Comparison of ENCODE assay signal across 8 cellular contexts in the genomic region with DNA sequence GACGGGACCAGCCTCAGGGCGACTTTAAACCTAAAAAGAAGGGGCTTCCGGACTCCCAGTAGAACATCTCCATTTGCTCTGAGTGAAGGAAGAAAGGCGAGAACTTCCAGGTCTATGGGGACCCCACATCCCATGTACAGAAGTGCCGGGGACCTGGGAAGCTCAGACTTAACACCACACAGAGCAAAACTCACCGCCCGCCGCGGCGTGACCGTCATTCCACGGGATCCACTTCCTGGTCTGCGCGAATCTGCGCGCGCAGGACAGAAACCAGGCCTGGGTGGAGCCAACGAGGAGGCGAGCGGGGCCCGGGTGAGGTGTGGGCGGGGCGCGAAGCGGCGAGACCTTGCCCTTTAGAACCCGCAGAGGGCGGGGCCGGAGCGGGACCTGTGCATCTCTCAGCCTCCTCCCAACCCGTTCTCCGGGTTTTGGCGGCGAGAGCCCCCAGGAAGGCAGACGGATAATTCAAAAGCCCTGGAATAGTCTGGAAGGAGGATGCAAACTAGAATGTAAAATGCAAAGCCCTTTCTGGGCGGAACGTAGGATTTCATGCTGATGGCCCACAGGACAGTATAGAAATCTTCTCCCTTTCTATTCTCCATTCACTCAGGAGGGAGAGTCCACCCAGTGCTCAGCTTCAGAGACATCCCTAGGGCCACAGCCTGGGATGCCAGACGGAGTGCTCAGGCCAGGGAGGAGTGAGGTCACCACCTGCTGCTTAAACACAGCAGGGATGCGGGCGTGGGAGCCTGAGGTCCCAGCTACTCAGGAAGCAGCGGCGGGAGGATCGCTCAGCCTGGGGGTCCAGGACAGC. TPM values are rescaled to one million over a fixed set of nuclear protein-coding genes. Genes with fewer than 3 reads are reported as not detected.
DNase-seq lines count a peak whose midpoint lies in the region; ATAC-seq and TF ChIP-seq lines count a peak whose summit lies in the region.
"Not testable (repeated sequence)": the region's sequence is repeated elsewhere in the genome, so short reads cannot be mapped to it uniquely, and the experiment has no call there.

TSS of gene ZNF468 (minus strand) at position 242 of the 814 bp plus-strand sequence. CDS start 3,347 bp downstream, outside the sequence.

- POLR2A ChIA-PET in RWPE1 (lab: Yijun Ruan, JAX; ENCODE audit: low non-redundant PET) = not testable (repeated sequence)

- peaks cover 24 to 41% (median 38%) of the 10 kb centered on the region in 3 donors for H3K4me1 Mint-ChIP-seq in naive B cell

- TF ChIP-seq CTCF in RWPE1 (conservative IDR thresholded peaks at IDR 0.05; ENCODE audit: low read depth) = not testable (repeated sequence)

- H3K4me3 Mint-ChIP-seq in naive B cell = peak within 1 kb of the TSS; percentile 83 to 99 (median 95)

- peak within 1 kb of the TSS; percentile 82 to 98 (median 95) for H3K27ac Mint-ChIP-seq in naive B cell

- peak; percentile 96 for ATAC-seq in GM21723 (IDR thresholded peaks at IDR 0.05; ENCODE audit: unreplicated experiment)
- peak; percentile 98 for ATAC-seq in naive B cell (ENCODE audit: low read depth in 2 of 2)

- H3K36me3 Mint-ChIP-seq in naive B cell = peaks cover 10 to 12% of the 10 kb centered on the region in 2 donors

- peak within 1 kb of the TSS; percentile 65 for H3K27ac ChIP-seq in RWPE1

- DNase-seq in DMS79 treated with DMSO at 0.1 percent for 48 hours (lab: John Stamatoyannopoulos, UW) = peak; percentile 33
- DNase-seq in Jurkat, Clone E6-1 (ENCODE audit: low read depth, low spot score) = peak; percentile 44
- DNase-seq in RWPE1 (ENCODE audit: low spot score) = peak; percentile 44
- peak; percentile 56 for DNase-seq in activated T-helper 9 cell treated with anti-CD3 and anti-CD28 coated beads, Interleukin-2, amount 50 U/mL, for 16 hours (ENCODE audit: low read depth)
- peak; percentile 60 for DNase-seq in fibroblast of peridontal ligament (ENCODE audit: extremely low read depth)
- peak; percentile 79 for DNase-seq in naive B cell
- peak; percentile 43 to 67 for DNase-seq in stimulated activated CD8-positive, alpha-beta memory T cell treated with anti-CD3 and anti-CD28 coated beads, Interleukin-7, amount 100 ng/mL, for 4 hours (ENCODE audit: low read depth in 2 of 2)

- H3K27me3 Mint-ChIP-seq in naive B cell = not testable (repeated sequence)

- CTCF ChIA-PET in RWPE1 (lab: Yijun Ruan, JAX) = not testable (repeated sequence)

- H3K4me3 ChIP-seq in Jurkat, Clone E6-1 (ENCODE audit: low read length) = peak within 1 kb of the TSS; percentile 74

- H3K9me3 Mint-ChIP-seq in naive B cell = not testable (repeated sequence)

RNA-seq across cellular contexts. Expression of gene ZNF468, which starts in this region (rescaled TPM):
- polyA plus RNA-seq in Jurkat, Clone E6-1 (2012; ENCODE audit: insufficient read depth, insufficient read length) = 4.1 TPM
- polyA plus RNA-seq in naive B cell (ENCODE audit: low read depth in 6 of 6) = 10 to 100 TPM; 22.0 to 44.5 (median 30.3) TPM

Comparison
In these comparisons a context has a peak if more than half of its experiments do, and no peak if none do; other contexts are left out.
1. Peak in every context shown above with its lines: DNase-seq, ATAC-seq, H3K4me3 ChIP-seq and H3K27ac ChIP-seq.